ENCODE assay signal across 20 cellular contexts in genomic region chr13:99628442-99628841, GRCh38.
"Had no signal": no experiment of that assay in that cellular context is flagged by ENCODE, and none has a peak within 500 bp of the region (broad histone marks: within the 10 kb centered on the region; RNA-seq: fewer than 3 reads in every experiment).

No MANE protein-coding gene starts in this region.

- H3K27ac Mint-ChIP-seq: activated naive CD4-positive, alpha-beta T cell treated with anti-CD3 and anti-CD28 coated beads, Interleukin-2, amount 50 U/mL, for 72 hours; activated T-cell treated with anti-CD3 and anti-CD28 coated beads, Interleukin-2, amount 50 U/mL, for 24 hours; activated T-helper 17 cell treated with anti-CD3 and anti-CD28 coated beads, Interleukin-2, amount 50 U/mL, for 72 hours had no signal

- ATAC-seq: activated naive CD4-positive, alpha-beta T cell treated with anti-CD3 and anti-CD28 coated beads, Interleukin-2, amount 50 U/mL, for 72 hours; activated T-helper 17 cell treated with anti-CD3 and anti-CD28 coated beads, Interleukin-2, amount 50 U/mL, for 72 hours; heart left ventricle; left lobe of liver; naive thymus-derived CD8-positive, alpha-beta T cell; pancreas; right cardiac atrium; stimulated activated naive CD8-positive, alpha-beta T cell treated with anti-CD3 and anti-CD28 coated beads, Interleukin-15, Interleukin-2, amounts not matched to agents 100 U/mL and 50 U/mL, for 24 hours had no signal

- H3K27ac ChIP-seq: brain microvascular endothelial cell, epithelial cell of prostate, heart left ventricle, pancreas, thyroid gland had no signal

- H3K4me3 Mint-ChIP-seq: activated T-cell treated with anti-CD3 and anti-CD28 coated beads, Interleukin-2, amount 50 U/mL, for 24 hours; activated T-helper 17 cell treated with anti-CD3 and anti-CD28 coated beads, Interleukin-2, amount 50 U/mL, for 72 hours; naive thymus-derived CD8-positive, alpha-beta T cell had no signal

- H3K4me3 ChIP-seq: lung, pancreas, thyroid gland had no signal

- H3K9me3 Mint-ChIP-seq: activated naive CD4-positive, alpha-beta T cell treated with anti-CD3 and anti-CD28 coated beads, Interleukin-2, amount 50 U/mL, for 72 hours; activated T-cell treated with anti-CD3 and anti-CD28 coated beads, Interleukin-2, amount 50 U/mL, for 24 hours; activated T-helper 17 cell treated with anti-CD3 and anti-CD28 coated beads, Interleukin-2, amount 50 U/mL, for 72 hours had no signal

- H3K36me3 Mint-ChIP-seq: activated naive CD4-positive, alpha-beta T cell treated with anti-CD3 and anti-CD28 coated beads, Interleukin-2, amount 50 U/mL, for 72 hours had no signal

- DNase-seq: activated CD8-positive, alpha-beta memory T cell treated with anti-CD3 and anti-CD28 coated beads, Interleukin-2, amount 50 U/mL, for 4 hours; activated T-cell treated with anti-CD3 and anti-CD28 coated beads, Interleukin-2, amount 50 U/mL, for 24 hours; aorta; brain microvascular endothelial cell; central memory CD4-positive, alpha-beta T cell; cortex of kidney; heart left ventricle; naive thymus-derived CD8-positive, alpha-beta T cell; pancreas; right cardiac atrium; stimulated activated CD4-positive, alpha-beta T cell treated with anti-CD3 and anti-CD28 coated beads, Interleukin-12 subunit alpha, Interleukin-12 subunit beta, amount 100 ng/mL, for 4 hours; stimulated activated CD4-positive, alpha-beta T cell treated with anti-CD3 and anti-CD28 coated beads, Interleukin-4, amount 100 ng/mL, for 4 hours; stimulated activated naive CD8-positive, alpha-beta T cell treated with anti-CD3 and anti-CD28 coated beads, Interleukin-15, Interleukin-2, amounts not matched to agents 100 U/mL and 50 U/mL, for 24 hours; T-helper 9 cell; thyroid gland had no signal

- H3K27me3 Mint-ChIP-seq: activated T-cell treated with anti-CD3 and anti-CD28 coated beads, Interleukin-2, amount 50 U/mL, for 24 hours; activated T-helper 17 cell treated with anti-CD3 and anti-CD28 coated beads, Interleukin-2, amount 50 U/mL, for 72 hours; naive thymus-derived CD8-positive, alpha-beta T cell had no signal
